8 cellular contexts compared by ENCODE assay signal in genomic region chr19:19320362-19321142, GRCh38. TPM values are rescaled to one million over a fixed set of nuclear protein-coding genes. Genes with fewer than 3 reads are reported as not detected.
DNase-seq lines count a peak whose midpoint lies in the region; ATAC-seq and TF ChIP-seq lines count a peak whose summit lies in the region.

A gene with protein sequence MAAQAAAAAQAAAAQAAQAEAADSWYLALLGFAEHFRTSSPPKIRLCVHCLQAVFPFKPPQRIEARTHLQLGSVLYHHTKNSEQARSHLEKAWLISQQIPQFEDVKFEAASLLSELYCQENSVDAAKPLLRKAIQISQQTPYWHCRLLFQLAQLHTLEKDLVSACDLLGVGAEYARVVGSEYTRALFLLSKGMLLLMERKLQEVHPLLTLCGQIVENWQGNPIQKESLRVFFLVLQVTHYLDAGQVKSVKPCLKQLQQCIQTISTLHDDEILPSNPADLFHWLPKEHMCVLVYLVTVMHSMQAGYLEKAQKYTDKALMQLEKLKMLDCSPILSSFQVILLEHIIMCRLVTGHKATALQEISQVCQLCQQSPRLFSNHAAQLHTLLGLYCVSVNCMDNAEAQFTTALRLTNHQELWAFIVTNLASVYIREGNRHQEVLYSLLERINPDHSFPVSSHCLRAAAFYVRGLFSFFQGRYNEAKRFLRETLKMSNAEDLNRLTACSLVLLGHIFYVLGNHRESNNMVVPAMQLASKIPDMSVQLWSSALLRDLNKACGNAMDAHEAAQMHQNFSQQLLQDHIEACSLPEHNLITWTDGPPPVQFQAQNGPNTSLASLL (plus strand): TSS chr19:19320829. CDS start chr19:19320860, 31 bp downstream.
Gene SUGP1, minus strand, starts transcription at chr19:19320509. Its CDS starts 13 bp downstream, at chr19:19320496.

- peak within 1 kb of the TSS; percentile 99 for H3K27ac Mint-ChIP-seq in chondrocyte (ENCODE audit: unreplicated experiment)

- H3K9me3 Mint-ChIP-seq in chondrocyte (ENCODE audit: low read depth), result no peaks in the 10 kb centered on the region

- peaks cover 14% of the 10 kb centered on the region for H3K36me3 Mint-ChIP-seq in chondrocyte (ENCODE audit: low read depth)

- TF ChIP-seq CTCF in chondrocyte (IDR thresholded peaks at IDR 0.05), result peak; percentile 48

- ATAC-seq in GM19035 (IDR thresholded peaks at IDR 0.05; ENCODE audit: unreplicated experiment) (peak; percentile 88), HG03354 (IDR thresholded peaks at IDR 0.05; ENCODE audit: poor library complexity, severe bottlenecking, unreplicated experiment) (peak; percentile 90)

- peaks cover 28% of the 10 kb centered on the region for H3K4me1 Mint-ChIP-seq in chondrocyte (ENCODE audit: low read depth)

- H3K4me3 Mint-ChIP-seq in chondrocyte (ENCODE audit: unreplicated experiment), result peak within 1 kb of the TSS; percentile 95

- H3K27me3 Mint-ChIP-seq in chondrocyte (ENCODE audit: low read depth), result no peaks in the 10 kb centered on the region

- DNase-seq in Ammon's horn (ENCODE audit: low spot score) (peak; percentile 92), NCI-H446 treated with DMSO at 0.1 percent for 48 hours (lab: John Stamatoyannopoulos, UW) (peak; percentile 94), chondrocyte (ENCODE audit: low spot score) (peak; percentile 94), kidney glomerular epithelial cell (lab: John Stamatoyannopoulos, UW) (peak; percentile 80)
- peak; percentile 76 to 82 for DNase-seq in activated CD4-positive, alpha-beta T cell treated with anti-CD3 and anti-CD28 coated beads for 24 hours (ENCODE audit: low read depth in 2 of 2)
- DNase-seq in stimulated activated CD4-positive, alpha-beta T cell treated with anti-CD3 and anti-CD28 coated beads, Interleukin-1b, Interleukin-23, amount 100 ng/mL, for 1 hour (ENCODE audit: low read depth in 2 of 2), result peak; percentile 69 to 81

RNA-seq across cellular contexts. Expression of the first gene that starts in this region (rescaled TPM):
- 41.7 to 54.0 TPM (median 45.4 TPM) in 3 replicates for total RNA-seq in chondrocyte

RNA-seq across cellular contexts. Expression of gene SUGP1, which starts in this region (rescaled TPM):
- total RNA-seq in chondrocyte, result 40.7 to 50.1 TPM (median 45.0 TPM) in 3 replicates

Comparison
In these comparisons a context has a peak if more than half of its experiments do, and no peak if none do; other contexts are left out.
1. Peak in every context shown above with its lines: DNase-seq and ATAC-seq.